ENCODE assay signal across 9 cellular contexts in genomic region chr17:43608313-43608712, GRCh38.
A peak's percentile ranks its signal among the peaks of the same experiment; 100 is the strongest.
DNase-seq lines count a peak whose midpoint lies in the region; ATAC-seq lines count a peak whose summit lies in the region.
"Had no signal": no experiment of that assay in that cellular context is flagged by ENCODE, and none has a peak within 500 bp of the region (broad histone marks: within the 10 kb centered on the region; RNA-seq: fewer than 3 reads in every experiment).

No MANE protein-coding gene starts in this region.

- peak; percentile 67 for ATAC-seq in stimulated activated memory B cell treated with anti-CD40 and anti-IgM and Interleukin-4, amounts not matched to agents 10 μg/mL and 1 μg/mL and 100 μg/mL, for 72 hours
- ATAC-seq in HG03108 (IDR thresholded peaks at IDR 0.05; ENCODE audit: unreplicated experiment) (no peak), GM18867 (IDR thresholded peaks at IDR 0.05; ENCODE audit: unreplicated experiment) (no peak)

- DNase-seq in activated T-cell treated with anti-CD3 and anti-CD28 coated beads for 24 hours (ENCODE audit: low read depth) (peak; percentile 47), inferior parietal cortex (ENCODE audit: extremely low spot score) (peak; percentile 3), NCI-H345 treated with DMSO at 0.1 percent for 48 hours (lab: John Stamatoyannopoulos, UW; ENCODE audit: unreplicated experiment) (no peak)
- no peak for DNase-seq in activated T-cell treated with anti-CD3 and anti-CD28 coated beads, Interleukin-2, amount 50 U/mL, for 1 hour
- peak; percentile 45 for DNase-seq in activated CD4-positive, CD25-positive, alpha-beta regulatory T cell treated with anti-CD3 and anti-CD28 coated beads, Interleukin-2, amount 50 U/mL, for 72 hours
- DNase-seq: cerebellar nuclear complex had no signal

- H3K9me3 Mint-ChIP-seq in stimulated activated memory B cell treated with anti-CD40 and anti-IgM and Interleukin-4, amounts not matched to agents 10 μg/mL and 1 μg/mL and 100 μg/mL, for 72 hours = peaks cover 3% of the 10 kb centered on the region

- peaks cover 4% of the 10 kb centered on the region for H3K27me3 Mint-ChIP-seq in stimulated activated memory B cell treated with anti-CD40 and anti-IgM and Interleukin-4, amounts not matched to agents 10 μg/mL and 1 μg/mL and 100 μg/mL, for 72 hours

- H3K4me1 Mint-ChIP-seq in stimulated activated memory B cell treated with anti-CD40 and anti-IgM and Interleukin-4, amounts not matched to agents 10 μg/mL and 1 μg/mL and 100 μg/mL, for 72 hours = peaks cover 9% of the 10 kb centered on the region

- H3K36me3 Mint-ChIP-seq in stimulated activated memory B cell treated with anti-CD40 and anti-IgM and Interleukin-4, amounts not matched to agents 10 μg/mL and 1 μg/mL and 100 μg/mL, for 72 hours = no peaks in the 10 kb centered on the region

- H3K4me3 Mint-ChIP-seq in stimulated activated memory B cell treated with anti-CD40 and anti-IgM and Interleukin-4, amounts not matched to agents 10 μg/mL and 1 μg/mL and 100 μg/mL, for 72 hours = no peak overlapping the region

- no peak overlapping the region for H3K27ac Mint-ChIP-seq in stimulated activated memory B cell treated with anti-CD40 and anti-IgM and Interleukin-4, amounts not matched to agents 10 μg/mL and 1 μg/mL and 100 μg/mL, for 72 hours

Comparison
In these comparisons a context has a peak if more than half of its experiments do, and no peak if none do; other contexts are left out.
1. DNase-seq: peak in activated T-cell treated with anti-CD3 and anti-CD28 coated beads for 24 hours (single experiment), activated CD4-positive, CD25-positive, alpha-beta regulatory T cell treated with anti-CD3 and anti-CD28 coated beads, Interleukin-2, amount 50 U/mL, for 72 hours (single experiment) and inferior parietal cortex (single experiment); none in activated T-cell treated with anti-CD3 and anti-CD28 coated beads, Interleukin-2, amount 50 U/mL, for 1 hour (single experiment) and NCI-H345 treated with DMSO at 0.1 percent for 48 hours (single experiment).